In the genomic region with DNA sequence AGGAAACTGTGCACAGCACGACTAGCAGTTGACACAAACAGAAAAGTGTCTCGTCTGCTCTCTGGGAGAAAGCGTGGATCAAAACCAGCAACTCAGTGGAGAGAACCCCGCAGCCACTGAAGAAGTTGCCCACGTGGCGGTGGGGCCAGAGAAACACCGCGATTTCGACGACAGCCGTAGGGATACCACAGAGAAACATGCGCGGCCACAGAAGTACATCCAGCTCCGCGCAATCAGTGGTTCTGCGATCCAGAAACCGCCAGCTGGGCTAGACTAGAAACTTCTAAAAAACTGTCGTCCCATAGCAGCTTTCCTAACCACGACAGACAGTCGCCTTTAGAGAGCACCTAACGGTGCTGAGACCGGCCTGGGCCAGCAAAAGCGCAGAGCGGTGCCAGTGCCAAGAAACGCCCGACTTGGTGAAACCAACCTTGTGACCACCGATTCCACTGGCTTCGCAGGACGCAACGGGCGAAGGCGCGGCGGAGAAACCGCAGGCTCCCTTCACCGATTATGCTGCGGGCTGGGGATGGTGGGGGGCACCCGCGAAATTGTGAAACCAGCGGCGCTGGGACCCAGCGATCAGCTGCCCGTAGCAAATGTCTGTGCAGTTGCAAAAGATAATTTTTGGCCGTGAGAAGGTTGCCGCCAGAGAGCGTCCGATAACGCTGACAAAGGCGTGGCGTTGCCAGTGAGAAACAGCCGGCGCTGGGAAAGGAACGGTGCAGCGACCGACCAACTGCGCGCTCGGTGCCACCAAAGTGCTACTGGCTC, we compare ENCODE assay signal across 8 cellular contexts. TPM values are rescaled to one million over a fixed set of nuclear protein-coding genes. Genes with fewer than 3 reads are reported as not detected.
DNase-seq lines count a peak whose midpoint lies in the region; ATAC-seq and TF ChIP-seq lines count a peak whose summit lies in the region.

No MANE protein-coding gene starts in this region.

- peak; percentile 38 for TF ChIP-seq CTCF in C4-2B (conservative IDR thresholded peaks at IDR 0.05)

- peak overlapping the region; percentile 99 for H3K27ac Mint-ChIP-seq in activated CD4-positive, alpha-beta memory T cell treated with anti-CD3 and anti-CD28 coated beads, Interleukin-2, amount 10 ng/mL, durations not matched to agents 7 days and 5 days
- H3K27ac Mint-ChIP-seq in effector memory CD8-positive, alpha-beta T cell: peak overlapping the region; percentile 95 to 100

- POLR2A ChIA-PET in activated CD4-positive, alpha-beta memory T cell treated with anti-CD3 and anti-CD28 coated beads, Interleukin-2, amount 10 ng/mL, durations not matched to agents 7 days and 5 days (lab: Charles Lee): interaction anchor here (0.5 to 10.2 kb wide), 23 partner anchors 12 to 1174 kb away, joined by 3 to 753 read pairs (median 11); partner anchors contain the start of genes C5orf34, HMGCS1, TMEM267 and ZNF131

- peaks cover 28% of the 10 kb centered on the region for H3K4me1 Mint-ChIP-seq in activated CD4-positive, alpha-beta memory T cell treated with anti-CD3 and anti-CD28 coated beads, Interleukin-2, amount 10 ng/mL, durations not matched to agents 7 days and 5 days
- peaks cover 42 to 52% of the 10 kb centered on the region in 2 donors for H3K4me1 Mint-ChIP-seq in effector memory CD8-positive, alpha-beta T cell (ENCODE audit: low read depth in 2 of 2)

- H3K36me3 Mint-ChIP-seq in activated CD4-positive, alpha-beta memory T cell treated with anti-CD3 and anti-CD28 coated beads, Interleukin-2, amount 10 ng/mL, durations not matched to agents 7 days and 5 days (ENCODE audit: low read depth): peaks cover 40% of the 10 kb centered on the region
- peaks cover 66% of the 10 kb centered on the region for H3K36me3 Mint-ChIP-seq in effector memory CD8-positive, alpha-beta T cell (ENCODE audit: insufficient read depth)

- no peaks in the 10 kb centered on the region for H3K9me3 Mint-ChIP-seq in activated CD4-positive, alpha-beta memory T cell treated with anti-CD3 and anti-CD28 coated beads, Interleukin-2, amount 10 ng/mL, durations not matched to agents 7 days and 5 days
- H3K9me3 Mint-ChIP-seq in effector memory CD8-positive, alpha-beta T cell: no peaks in the 10 kb centered on the region

- peak overlapping the region; percentile 97 for H3K4me3 Mint-ChIP-seq in activated CD4-positive, alpha-beta memory T cell treated with anti-CD3 and anti-CD28 coated beads, Interleukin-2, amount 10 ng/mL, durations not matched to agents 7 days and 5 days
- peak overlapping the region; percentile 94 to 100 for H3K4me3 Mint-ChIP-seq in effector memory CD8-positive, alpha-beta T cell

- ATAC-seq in GM19043 (IDR thresholded peaks at IDR 0.05; ENCODE audit: low read depth, unreplicated experiment) (peak; percentile 27), HG03342 (IDR thresholded peaks at IDR 0.05; ENCODE audit: unreplicated experiment) (peak; percentile 31)
- peak; percentile 23 for ATAC-seq in effector memory CD8-positive, alpha-beta T cell (replicated peaks)
- ATAC-seq in stimulated activated naive CD8-positive, alpha-beta T cell treated with anti-CD3 and anti-CD28 coated beads, Interleukin-15, Interleukin-2, amounts not matched to agents 100 U/mL and 50 U/mL, for 24 hours: peak; percentile 12

- H3K27ac ChIP-seq in C4-2B: peak overlapping the region; percentile 83

- CTCF ChIA-PET in activated CD4-positive, alpha-beta memory T cell treated with anti-CD3 and anti-CD28 coated beads, Interleukin-2, amount 10 ng/mL, durations not matched to agents 7 days and 5 days (lab: Charles Lee): interaction anchor here (0.6 to 4.4 kb wide), 10 partner anchors 23 to 1138 kb away, joined by 3 to 100 read pairs (median 31); partner anchors contain the start of genes TMEM267 and ZNF131

- no peaks in the 10 kb centered on the region for H3K27me3 Mint-ChIP-seq in activated CD4-positive, alpha-beta memory T cell treated with anti-CD3 and anti-CD28 coated beads, Interleukin-2, amount 10 ng/mL, durations not matched to agents 7 days and 5 days
- no peaks in the 10 kb centered on the region for H3K27me3 Mint-ChIP-seq in effector memory CD8-positive, alpha-beta T cell

- peak; percentile 89 to 95 for DNase-seq in NCI-H526 (lab: John Stamatoyannopoulos, UW)
- DNase-seq in activated CD4-positive, alpha-beta memory T cell treated with anti-CD3 and anti-CD28 coated beads, Interleukin-2, amount 10 ng/mL, durations not matched to agents 7 days and 5 days: peak; percentile 83
- DNase-seq in effector memory CD8-positive, alpha-beta T cell: peak; percentile 63 to 72 (median 66)
- peak; percentile 75 for DNase-seq in mucosa of gallbladder (ENCODE audit: low spot score)
- peak; percentile 73 for DNase-seq in stimulated activated naive CD8-positive, alpha-beta T cell treated with anti-CD3 and anti-CD28 coated beads, Interleukin-15, Interleukin-2, amounts not matched to agents 100 U/mL and 50 U/mL, for 24 hours

RNA-seq across cellular contexts. Expression of gene ANXA2R, which starts 2.7 kb away (rescaled TPM):
- total RNA-seq in activated CD4-positive, alpha-beta memory T cell treated with anti-CD3 and anti-CD28 coated beads, Interleukin-2, amount 10 ng/mL, durations not matched to agents 7 days and 5 days: 10 to 100 TPM; 25.1 to 28.3 TPM
- total RNA-seq in mucosa of gallbladder: 2.8 TPM

Comparison
In these comparisons a context has a peak if more than half of its experiments do, and no peak if none do; other contexts are left out.
1. Peak in every context shown above with its lines: DNase-seq, ATAC-seq and H3K27ac ChIP-seq.